14 cellular contexts compared by ENCODE assay signal in genomic region chr2:234974501-234975385, GRCh38. TPM values are rescaled to one million over a fixed set of nuclear protein-coding genes. Genes with fewer than 3 reads are reported as not detected.
A peak's percentile ranks its signal among the peaks of the same experiment; 100 is the strongest.
DNase-seq lines count a peak whose midpoint lies in the region; ATAC-seq and TF ChIP-seq lines count a peak whose summit lies in the region.
"Had no signal": no experiment of that assay in that cellular context is flagged by ENCODE, and none has a peak within 500 bp of the region (broad histone marks: within the 10 kb centered on the region; RNA-seq: fewer than 3 reads in every experiment).

No MANE protein-coding gene starts in this region.

- H3K4me1 ChIP-seq in neural progenitor cell = peaks cover 16% of the 10 kb centered on the region

- peaks cover 100% of the 10 kb centered on the region for H3K79me2 ChIP-seq in neural progenitor cell (ENCODE audit: low read depth)

- H3K4me3 Mint-ChIP-seq in neural progenitor cell = no peak overlapping the region
- H3K4me3 Mint-ChIP-seq: CD4-positive, CD25-positive, alpha-beta regulatory T cell had no signal

- peak; percentile 78 for DNase-seq in AG08395 (ENCODE audit: low spot score)
- peak; percentile 85 for DNase-seq in NCI-H2107 treated with DMSO at 0.1 percent for 48 hours (lab: John Stamatoyannopoulos, UW; ENCODE audit: unreplicated experiment)
- DNase-seq in fibroblast of pulmonary artery (ENCODE audit: low read depth) = peak; percentile 71
- DNase-seq in neural progenitor cell (ENCODE audit: low spot score) = peak; percentile 39
- no peak for DNase-seq in GOT3 (lab: John Stamatoyannopoulos, UW)
- DNase-seq: activated T-cell treated with anti-CD3 and anti-CD28 coated beads, Interleukin-2, amount 50 U/mL, for 1 hour; CD4-positive, CD25-positive, alpha-beta regulatory T cell; HCEC 1CT; NCI-H510A treated with DMSO at 0.1 percent for 48 hours had no signal

- H3K4me2 ChIP-seq in neural progenitor cell = peak overlapping the region; percentile 38

- H3K27me3 ChIP-seq in neural progenitor cell = no peaks in the 10 kb centered on the region
- H3K27me3 ChIP-seq: vagina had no signal

- H2AFZ ChIP-seq in neural progenitor cell (replicated peaks) = no peak overlapping the region

- no peaks in the 10 kb centered on the region for H3K36me3 ChIP-seq in neural progenitor cell
- H3K36me3 ChIP-seq: vagina had no signal

- H3K27ac Mint-ChIP-seq in neural progenitor cell = peak overlapping the region; percentile 5
- H3K27ac Mint-ChIP-seq: CD4-positive, CD25-positive, alpha-beta regulatory T cell had no signal

- H3K36me3 Mint-ChIP-seq in neural progenitor cell = peaks cover 39% of the 10 kb centered on the region
- H3K36me3 Mint-ChIP-seq: CD4-positive, CD25-positive, alpha-beta regulatory T cell had no signal

- H3K27me3 Mint-ChIP-seq in neural progenitor cell (ENCODE audit: insufficient read depth, low read depth) = peaks cover 9% of the 10 kb centered on the region

- peak overlapping the region; percentile 35 for H3K27ac ChIP-seq in neural progenitor cell
- H3K27ac ChIP-seq: vagina had no signal

- TF ChIP-seq CTCF in fibroblast of pulmonary artery (IDR thresholded peaks at IDR 0.05; ENCODE audit: low read length, missing control alignments) (no peak), neural progenitor cell (IDR thresholded peaks at IDR 0.05) (no peak)

- H3K9me3 ChIP-seq in neural progenitor cell (ENCODE audit: low read depth) = no peaks in the 10 kb centered on the region
- H3K9me3 ChIP-seq: vagina had no signal

- no peak for ATAC-seq in GM21367 (IDR thresholded peaks at IDR 0.05; ENCODE audit: unreplicated experiment)
- ATAC-seq in HG02852 (IDR thresholded peaks at IDR 0.05; ENCODE audit: unreplicated experiment) = no peak
- no peak for ATAC-seq in GM21423 (IDR thresholded peaks at IDR 0.05; ENCODE audit: unreplicated experiment)

- H3K4me3 ChIP-seq in fibroblast of pulmonary artery (replicated peaks; ENCODE audit: low read depth, low read length) (no peak overlapping the region), neural progenitor cell (no peak overlapping the region)
- H3K4me3 ChIP-seq: vagina had no signal

- no peaks in the 10 kb centered on the region for H3F3A ChIP-seq in neural progenitor cell (ENCODE audit: low read depth)

- H4K20me1 ChIP-seq in neural progenitor cell (ENCODE audit: low read depth) = peaks cover 71% of the 10 kb centered on the region

- H3K9me3 Mint-ChIP-seq in neural progenitor cell = peaks cover 20% of the 10 kb centered on the region

- H3K9ac ChIP-seq in neural progenitor cell = no peak overlapping the region

- H3K4me1 Mint-ChIP-seq in neural progenitor cell = peaks cover 51% of the 10 kb centered on the region
- H3K4me1 Mint-ChIP-seq: CD4-positive, CD25-positive, alpha-beta regulatory T cell had no signal

RNA-seq across cellular contexts. Expression of gene SH3BP4, which starts 22.9 kb away (rescaled TPM):
- 50.4 and 53.4 TPM in 2 replicates for total RNA-seq in neural progenitor cell (ENCODE audit: low replicate concordance)
- total RNA-seq: T-helper 2 cell treated with Interferon-gamma antibody and Interleukin-4, amounts not matched to agents 100 ng/mL and 5 ng/mL, for 36 hours had no signal
